9 cellular contexts compared by ENCODE assay signal in the genomic region with DNA sequence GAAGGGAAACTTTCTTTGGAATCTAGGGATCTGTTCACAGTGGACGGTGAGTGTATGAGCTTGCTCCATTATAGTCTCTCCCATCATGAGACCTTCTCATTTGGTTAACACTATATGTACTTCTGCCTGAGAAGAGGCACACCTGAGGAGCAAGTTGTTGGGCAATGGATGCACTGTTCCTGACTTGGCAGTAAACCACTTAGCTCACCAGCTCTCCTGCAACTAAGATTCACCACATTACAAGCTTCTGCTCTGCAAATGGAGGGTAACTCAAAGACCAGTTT. TPM values are rescaled to one million over a fixed set of nuclear protein-coding genes. Genes with fewer than 3 reads are reported as not detected.
DNase-seq lines count a peak whose midpoint lies in the region; ATAC-seq and TF ChIP-seq lines count a peak whose summit lies in the region.
"Had no signal": no experiment of that assay in that cellular context is flagged by ENCODE, and none has a peak within 500 bp of the region (broad histone marks: within the 10 kb centered on the region; RNA-seq: fewer than 3 reads in every experiment).

No MANE protein-coding gene starts in this region.

- 7 to 12% methylated on average over 1 of the region's 1 CpG for WGBS in aorta, 2 donors

- peak overlapping the region in 2 of 5 experiments; percentile 26 to 29 for H3K4me3 Mint-ChIP-seq in brain

- TF ChIP-seq CTCF in cardiac muscle cell (IDR thresholded peaks at IDR 0.05; ENCODE audit: low read depth, low read length) (no peak), brain (conservative IDR thresholded peaks at IDR 0.05) (no peak), mucosa of descending colon (IDR thresholded peaks at IDR 0.05) (no peak)

- intact Hi-C loops in cardiac septum (cut with DNase I): no loop called here
- intact Hi-C loops in mucosa of descending colon (cut with DNase I, micrococcal nuclease): no loop called here
- intact Hi-C loops in aorta (cut with DNase I): no loop called here

- H3K36me3 ChIP-seq in cardiac muscle cell: no peaks in the 10 kb centered on the region
- H3K36me3 ChIP-seq in mucosa of descending colon (ENCODE audit: low read depth): no peaks in the 10 kb centered on the region
- H3K36me3 ChIP-seq in aorta (ENCODE audit: control insufficient read depth in 1 of 2, insufficient read depth in 2 of 2, low read length in 1 of 2): no peaks in the 10 kb centered on the region

- peaks cover 14% of the 10 kb centered on the region for H3K36me3 Mint-ChIP-seq in brain

- no peaks in the 10 kb centered on the region for H3K9me3 ChIP-seq in cardiac muscle cell (ENCODE audit: low read depth)
- no peaks in the 10 kb centered on the region for H3K9me3 ChIP-seq in mucosa of descending colon
- H3K9me3 ChIP-seq in aorta (ENCODE audit: control insufficient read depth, low read length): no peaks in the 10 kb centered on the region

- no peaks in the 10 kb centered on the region for H3K27me3 ChIP-seq in cardiac muscle cell
- no peaks in the 10 kb centered on the region for H3K27me3 ChIP-seq in aorta (ENCODE audit: control insufficient read depth in 1 of 2, insufficient read depth in 2 of 2, low read length in 1 of 2)

- no peak for DNase-seq in cardiac muscle cell (ENCODE audit: low read depth in 1 of 2, low spot score in 1 of 2)
- no peak for DNase-seq in cardiac septum (ENCODE audit: low spot score)
- no peak for DNase-seq in mucosa of descending colon
- DNase-seq in aorta: no peak
- no peak for DNase-seq in foreskin melanocyte
- no peak for DNase-seq in NCI-H774 (lab: John Stamatoyannopoulos, UW)
- DNase-seq in HK-2 (ENCODE audit: unreplicated experiment): no peak
- DNase-seq: NCI-H82 had no signal

- peaks cover 2% of the 10 kb centered on the region for H3K27me3 Mint-ChIP-seq in brain

- H3K9me3 Mint-ChIP-seq in brain: no peaks in the 10 kb centered on the region

- H3K4me1 ChIP-seq in cardiac muscle cell (ENCODE audit: low read depth): peaks cover 41% of the 10 kb centered on the region
- peaks cover 19% of the 10 kb centered on the region for H3K4me1 ChIP-seq in mucosa of descending colon (ENCODE audit: low read depth)
- peaks cover 14 to 17% of the 10 kb centered on the region in 2 donors for H3K4me1 ChIP-seq in aorta (ENCODE audit: control insufficient read depth in 1 of 2, insufficient read depth in 2 of 2, low read length in 2 of 2)

- H3K4me3 ChIP-seq in cardiac muscle cell (peak overlapping the region; percentile 47), mucosa of descending colon (no peak overlapping the region), aorta (ENCODE audit: low read length in 2 of 2) (no peak overlapping the region)

- H3K27ac ChIP-seq in cardiac muscle cell: peak overlapping the region; percentile 93
- peak overlapping the region; percentile 77 to 91 for H3K27ac ChIP-seq in aorta (ENCODE audit: low read depth in 1 of 2, low read length in 2 of 2)

- peaks cover 37% of the 10 kb centered on the region for H3K4me1 Mint-ChIP-seq in brain

- peak; percentile 19 for ATAC-seq in mucosa of descending colon
- no peak for ATAC-seq in aorta (ENCODE audit: low FRiP score)

- H3K27ac Mint-ChIP-seq in brain: peak overlapping the region; percentile 2 to 95 (median 74)

RNA-seq across cellular contexts. Expression of gene MACF1, which starts 10.2 kb away (rescaled TPM):
- total RNA-seq in cardiac muscle cell: 146 and 261 TPM in 2 replicates
- polyA plus RNA-seq in cardiac muscle cell: 80.4 and 144 TPM in 2 replicates
- 331 TPM for total RNA-seq in cardiac septum
- 79.3 TPM for polyA plus RNA-seq in brain (ENCODE audit: insufficient read depth, low read depth, low replicate concordance)
- 100 to 1,000 TPM; 146 to 362 (median 156) TPM for total RNA-seq in mucosa of descending colon
- total RNA-seq in aorta: 100 to 1,000 TPM; 613 to 785 TPM
- polyA plus RNA-seq in aorta: 100 to 1,000 TPM in 1 of 2 donors, 10 to 100 TPM in 1; 38.9 to 159 TPM
